Comparison of ENCODE assay signal across 18 cellular contexts in genomic region chr10:15188629-15189028, GRCh38. TPM values are rescaled to one million over a fixed set of nuclear protein-coding genes. Genes with fewer than 3 reads are reported as not detected.
DNase-seq lines count a peak whose midpoint lies in the region; ATAC-seq and TF ChIP-seq lines count a peak whose summit lies in the region.
"Had no signal": no experiment of that assay in that cellular context is flagged by ENCODE, and none has a peak within 500 bp of the region (broad histone marks: within the 10 kb centered on the region; RNA-seq: fewer than 3 reads in every experiment).

No MANE protein-coding gene starts in this region.

- peaks cover 0 to 1% (median 0%) of the 10 kb centered on the region in 8 donors for H3K9me3 Mint-ChIP-seq in CD4-positive, alpha-beta memory T cell
- H3K9me3 Mint-ChIP-seq in activated T-cell treated with anti-CD3 and anti-CD28 coated beads, Interleukin-2, amount 50 U/mL, for 72 hours = peaks cover 0 to 2% of the 10 kb centered on the region in 2 donors
- peaks cover 0 to 10% (median 0%) of the 10 kb centered on the region in 9 donors for H3K9me3 Mint-ChIP-seq in naive thymus-derived CD8-positive, alpha-beta T cell
- H3K9me3 Mint-ChIP-seq: mesothelial cell of epicardium had no signal

- no peaks in the 10 kb centered on the region for H3K36me3 ChIP-seq in CD4-positive, alpha-beta memory T cell (ENCODE audit: insufficient read depth, low read length)
- H3K36me3 ChIP-seq: neural progenitor cell, Peyer's patch, spleen had no signal

- peak overlapping the region in 5 of 8 donors; percentile 2 to 64 (median 43) for H3K4me3 Mint-ChIP-seq in CD4-positive, alpha-beta memory T cell
- H3K4me3 Mint-ChIP-seq in activated T-cell treated with anti-CD3 and anti-CD28 coated beads, Interleukin-2, amount 50 U/mL, for 72 hours = peak overlapping the region; percentile 31 to 43
- peak overlapping the region in 9 of 10 donors; percentile 5 to 69 (median 46) for H3K4me3 Mint-ChIP-seq in naive thymus-derived CD8-positive, alpha-beta T cell
- H3K4me3 Mint-ChIP-seq: mesothelial cell of epicardium, neural progenitor cell had no signal

- no peak for TF ChIP-seq POLR2A in lower leg skin (IDR thresholded peaks at IDR 0.05)

- intact Hi-C loops in CD4-positive, alpha-beta memory T cell (cut with micrococcal nuclease) = loop anchor here (2.0 kb wide), 1 partner anchor 14 kb away; no protein-coding TSS in a partner anchor
- intact Hi-C loops in lower leg skin (cut with DNase I; ENCODE audit: low total_unique reads) = no loop called here

- peak overlapping the region in 6 of 7 donors; percentile 1 to 83 (median 17) for H3K27ac Mint-ChIP-seq in CD4-positive, alpha-beta memory T cell
- no peak overlapping the region for H3K27ac Mint-ChIP-seq in activated T-cell treated with anti-CD3 and anti-CD28 coated beads, Interleukin-2, amount 50 U/mL, for 72 hours
- H3K27ac Mint-ChIP-seq in naive thymus-derived CD8-positive, alpha-beta T cell = peak overlapping the region; percentile 7 to 91 (median 80)
- H3K27ac Mint-ChIP-seq: IgD-negative memory B cell, mesothelial cell of epicardium, neural progenitor cell had no signal

- WGBS in lower leg skin, 2 donors = 78 to 82% methylated on average over 5 of the region's 5 CpGs

- H3K36me3 Mint-ChIP-seq in CD4-positive, alpha-beta memory T cell = no peaks in the 10 kb centered on the region
- peaks cover 2 to 3% of the 10 kb centered on the region in 2 donors for H3K36me3 Mint-ChIP-seq in activated T-cell treated with anti-CD3 and anti-CD28 coated beads, Interleukin-2, amount 50 U/mL, for 72 hours (ENCODE audit: insufficient read depth in 2 of 2)
- H3K36me3 Mint-ChIP-seq in naive thymus-derived CD8-positive, alpha-beta T cell = peaks cover 0 to 2% (median 0%) of the 10 kb centered on the region in 3 donors
- H3K36me3 Mint-ChIP-seq: mesothelial cell of epicardium had no signal

- POLR2A ChIA-PET in CD4-positive, alpha-beta memory T cell (lab: Charles Lee; ENCODE audit: partially characterized antibody) = interaction anchor here (0.5 to 3.0 kb wide), 6 partner anchors 9 to 22 kb away, joined by 3 to 21 read pairs (median 4); partner anchors contain the start of gene NMT2
- POLR2A ChIA-PET in naive thymus-derived CD8-positive, alpha-beta T cell (lab: Charles Lee) = interaction anchor here (0.9 to 10.7 kb wide), 2 partner anchors 9 to 18 kb away, joined by 4 to 181 read pairs; partner anchors contain the start of gene NMT2

- H3K27ac ChIP-seq in CD4-positive, alpha-beta memory T cell (ENCODE audit: low read depth, low read length) = no peak overlapping the region
- H3K27ac ChIP-seq: HL-60, neural progenitor cell, Peyer's patch had no signal

- H3K9me3 ChIP-seq in CD4-positive, alpha-beta memory T cell (ENCODE audit: control insufficient read depth in 1 of 2, low read length in 2 of 2) = no peaks in the 10 kb centered on the region
- H3K9me3 ChIP-seq: Peyer's patch, spleen had no signal

- CTCF ChIA-PET in CD4-positive, alpha-beta memory T cell (lab: Charles Lee; ENCODE audit: partially characterized antibody) = interaction anchor here (1.6 to 6.9 kb wide), 2 partner anchors 20 to 21 kb away, joined by 5 to 48 read pairs; partner anchors contain the start of gene NMT2

- peaks cover 42% of the 10 kb centered on the region for H3K4me1 ChIP-seq in CD4-positive, alpha-beta memory T cell (ENCODE audit: insufficient read depth, low read length)
- H3K4me1 ChIP-seq: neural progenitor cell, Peyer's patch had no signal

- peaks cover 18 to 52% (median 34%) of the 10 kb centered on the region in 4 donors for H3K4me1 Mint-ChIP-seq in CD4-positive, alpha-beta memory T cell
- peaks cover 30% of the 10 kb centered on the region for H3K4me1 Mint-ChIP-seq in activated T-cell treated with anti-CD3 and anti-CD28 coated beads, Interleukin-2, amount 50 U/mL, for 72 hours (ENCODE audit: low read depth)
- peaks cover 33 to 63% (median 50%) of the 10 kb centered on the region in 4 donors for H3K4me1 Mint-ChIP-seq in naive thymus-derived CD8-positive, alpha-beta T cell
- H3K4me1 Mint-ChIP-seq: mesothelial cell of epicardium had no signal

- ATAC-seq in activated T-cell treated with anti-CD3 and anti-CD28 coated beads, Interleukin-2, amount 50 U/mL, for 72 hours (replicated peaks in 1 of 2) = peak; percentile 76 to 79
- ATAC-seq in naive thymus-derived CD8-positive, alpha-beta T cell = peak; percentile 63 to 69
- ATAC-seq in GM21717 (IDR thresholded peaks at IDR 0.05; ENCODE audit: unreplicated experiment) = no peak
- ATAC-seq in GM21447 (IDR thresholded peaks at IDR 0.05; ENCODE audit: unreplicated experiment) = no peak
- ATAC-seq: esophagus mucosa had no signal

- H3K27me3 ChIP-seq in CD4-positive, alpha-beta memory T cell (ENCODE audit: insufficient read depth, low read length) = no peaks in the 10 kb centered on the region
- H3K27me3 ChIP-seq: neural progenitor cell, Peyer's patch, spleen had no signal

- no peak for DNase-seq in CD4-positive, alpha-beta memory T cell
- peak; percentile 23 for DNase-seq in activated CD4-positive, alpha-beta T cell treated with anti-CD3 and anti-CD28 coated beads for 1 hour
- peak in 1 of 2 donors; percentile 33 for DNase-seq in activated T-cell treated with anti-CD3 and anti-CD28 coated beads, Interleukin-2, amount 50 U/mL, for 72 hours
- DNase-seq in naive thymus-derived CD8-positive, alpha-beta T cell = peak in 3 of 10 donors; percentile 8 to 29 (median 9)
- no peak for DNase-seq in lower leg skin (ENCODE audit: low spot score in 2 of 2)
- DNase-seq: central memory CD4-positive, alpha-beta T cell; H7; NCI-H1694; NCI-H226; Peyer's patch; spleen had no signal

- no peak for TF ChIP-seq CTCF in lower leg skin (IDR thresholded peaks at IDR 0.05)

- H3K27me3 Mint-ChIP-seq in CD4-positive, alpha-beta memory T cell = no peaks in the 10 kb centered on the region
- H3K27me3 Mint-ChIP-seq in activated T-cell treated with anti-CD3 and anti-CD28 coated beads, Interleukin-2, amount 50 U/mL, for 72 hours (ENCODE audit: low read depth) = no peaks in the 10 kb centered on the region
- H3K27me3 Mint-ChIP-seq in naive thymus-derived CD8-positive, alpha-beta T cell = no peaks in the 10 kb centered on the region
- H3K27me3 Mint-ChIP-seq: IgD-negative memory B cell had no signal

- no peak overlapping the region for H3K4me3 ChIP-seq in CD4-positive, alpha-beta memory T cell (ENCODE audit: low read length in 2 of 2)
- no peak overlapping the region for H3K4me3 ChIP-seq in lower leg skin (ENCODE audit: low read depth, poor library complexity, severe bottlenecking)
- H3K4me3 ChIP-seq: neural progenitor cell, Peyer's patch, spleen had no signal

RNA-seq across cellular contexts. Expression of gene NMT2, which starts 20.1 kb away (rescaled TPM):
- total RNA-seq in CD4-positive, alpha-beta memory T cell = 100 to 1,000 TPM in 1 of 2 experiments, 10 to 100 TPM in 1; 98.6 to 101 TPM
- 10 to 100 TPM; 38.7 to 56.1 TPM for polyA plus RNA-seq in CD4-positive, alpha-beta memory T cell
- total RNA-seq in activated T-cell treated with anti-CD3 and anti-CD28 coated beads, Interleukin-2, amount 50 U/mL, for 72 hours = 10 to 100 TPM; 24.4 to 35.2 TPM
- 10 to 100 TPM; 81.3 to 86.4 TPM for total RNA-seq in naive thymus-derived CD8-positive, alpha-beta T cell
- polyA plus RNA-seq in naive thymus-derived CD8-positive, alpha-beta T cell = 10 to 100 TPM; 31.7 to 40.4 (median 34.9) TPM
- 10 to 100 TPM; 15.9 to 23.4 (median 20.9) TPM for total RNA-seq in lower leg skin

Comparison
In these comparisons a context has a peak if more than half of its experiments do, and no peak if none do; other contexts are left out.
1. ATAC-seq: peak in activated T-cell treated with anti-CD3 and anti-CD28 coated beads, Interleukin-2, amount 50 U/mL, for 72 hours (2 of 2) and naive thymus-derived CD8-positive, alpha-beta T cell (2 of 2); none in GM21717 (single experiment) and GM21447 (single experiment).
2. Peak in every context shown above with its lines, with median percentiles within 50 percentile points of each other: H3K4me3 Mint-ChIP-seq.